8 cellular contexts compared by ENCODE assay signal in the genomic region with DNA sequence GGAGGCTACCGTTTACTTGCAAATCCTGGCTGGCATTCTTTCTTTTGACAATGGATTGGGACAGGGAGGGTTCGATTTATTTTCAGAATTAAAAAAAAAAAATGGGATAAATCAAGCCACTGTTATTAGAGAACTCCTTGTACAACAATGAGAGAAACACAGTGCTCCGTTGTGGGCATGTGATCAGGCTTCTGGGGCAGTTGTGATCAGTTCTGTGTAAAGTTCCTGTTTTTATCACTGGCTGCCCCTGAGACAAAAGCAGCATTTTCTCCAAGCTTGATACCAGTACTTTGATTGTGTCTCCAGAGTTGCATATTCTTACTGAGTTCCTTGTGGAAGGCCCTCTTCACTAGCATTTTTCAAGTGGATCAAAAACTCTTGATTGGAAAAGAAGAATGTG. TPM values are rescaled to one million over a fixed set of nuclear protein-coding genes. Genes with fewer than 3 reads are reported as not detected.
A peak's percentile ranks its signal among the peaks of the same experiment; 100 is the strongest.
DNase-seq lines count a peak whose midpoint lies in the region; TF ChIP-seq lines count a peak whose summit lies in the region.

No MANE protein-coding gene starts in this region.

- H3K27me3 ChIP-seq in adrenal gland = no peaks in the 10 kb centered on the region

- H3K4me3 ChIP-seq in Jurkat, Clone E6-1 (ENCODE audit: low read length) = peak overlapping the region; percentile 87
- peak overlapping the region in 3 of 4 donors; percentile 82 to 96 (median 95) for H3K4me3 ChIP-seq in adrenal gland
- peak overlapping the region; percentile 95 for H3K4me3 ChIP-seq in retinal pigment epithelial cell (ENCODE audit: low read length)

- 0 to 2% (median 1%) methylated on average over 3 of the region's 3 CpGs for WGBS in adrenal gland, 4 donors

- no peaks in the 10 kb centered on the region for H3K36me3 ChIP-seq in adrenal gland (replicated peaks in 1 of 2)

- peaks cover 19 to 51% of the 10 kb centered on the region in 2 donors for H3K4me1 ChIP-seq in adrenal gland (replicated peaks in 1 of 2)

- intact Hi-C loops in adrenal gland (cut with DNase I) = loop anchor here in 1 of 2 donors (5.0 to 10.0 kb wide), 2 partner anchors 131 to 229 kb away; no protein-coding TSS in a partner anchor

- peak in 12 of 14 donors; percentile 20 to 83 (median 64) for DNase-seq in C1 segment of cervical spinal cord (lab: John Stamatoyannopoulos, UW)
- no peak for DNase-seq in Jurkat, Clone E6-1 (ENCODE audit: low read depth, low spot score)
- DNase-seq in adrenal gland = peak in 3 of 7 donors; percentile 31 to 65 (median 36)
- peak in 41 of 51 donors; percentile 14 to 93 (median 59) for DNase-seq in hypothalamus (lab: John Stamatoyannopoulos, UW)
- no peak for DNase-seq in retinal pigment epithelial cell (ENCODE audit: low read depth)
- DNase-seq in cerebellum (ENCODE audit: low spot score) = no peak
- no peak for DNase-seq in effector CD8-positive, alpha-beta T cell (lab: John Stamatoyannopoulos, UW)
- no peak for DNase-seq in activated CD4-positive, CD25-positive, alpha-beta regulatory T cell (lab: John Stamatoyannopoulos, UW)

- TF ChIP-seq CTCF in adrenal gland (IDR thresholded peaks at IDR 0.05) (no peak), retinal pigment epithelial cell (conservative IDR thresholded peaks at IDR 0.05; ENCODE audit: low read depth, low read length) (no peak)

- peak overlapping the region in 4 of 5 donors; percentile 15 to 97 (median 88) for H3K27ac ChIP-seq in adrenal gland

- no peak for TF ChIP-seq POLR2A in adrenal gland (IDR thresholded peaks at IDR 0.05)

- no peaks in the 10 kb centered on the region for H3K9me3 ChIP-seq in adrenal gland (replicated peaks in 1 of 3)

RNA-seq across cellular contexts. Expression of gene DIP2B, which starts 1.2 kb away (rescaled TPM):
- polyA plus RNA-seq in Jurkat, Clone E6-1 (2012; ENCODE audit: insufficient read depth, insufficient read length) = 14.5 TPM
- total RNA-seq in adrenal gland (10 to 100 TPM; 17.6 to 46.6 (median 34.0) TPM), cerebellum (77.0 TPM)
- polyA plus RNA-seq in adrenal gland = 10 to 100 TPM in 1 of 3 donors, 1 to 10 TPM in 2; 3.4 to 12.9 (median 5.2) TPM

Comparison
In these comparisons a context has a peak if more than half of its experiments do, and no peak if none do; other contexts are left out.
1. DNase-seq: peak in C1 segment of cervical spinal cord (12 of 14) and hypothalamus (41 of 51); none in Jurkat, Clone E6-1 (single experiment), retinal pigment epithelial cell (single experiment), cerebellum (single experiment), effector CD8-positive, alpha-beta T cell (single experiment) and activated CD4-positive, CD25-positive, alpha-beta regulatory T cell (0 of 4).
2. Peak in every context shown above with its lines, with median percentiles within 50 percentile points of each other: H3K4me3 ChIP-seq.